6 cellular contexts compared by ENCODE assay signal in genomic region chr18:45734505-45734904, GRCh38. TPM values are rescaled to one million over a fixed set of nuclear protein-coding genes. Genes with fewer than 3 reads are reported as not detected.
"Had no signal": no experiment of that assay in that cellular context is flagged by ENCODE, and none has a peak within 500 bp of the region (broad histone marks: within the 10 kb centered on the region; RNA-seq: fewer than 3 reads in every experiment).

No MANE protein-coding gene starts in this region.

- H3K9me3 ChIP-seq: HAP-1 had no signal

- H3K4me3 ChIP-seq: GM23338, HAP-1 had no signal

- DNase-seq: H7, HFFc6 had no signal

- ATAC-seq: GM23338, HCT116 had no signal

- H3K27ac ChIP-seq: HL-60 had no signal

- H3K36me3 ChIP-seq: HAP-1 had no signal

- H3K4me1 ChIP-seq: HAP-1 had no signal

- H2AFZ ChIP-seq: GM23338 had no signal

- H3K4me2 ChIP-seq: GM23338 had no signal

RNA-seq across cellular contexts. Expression of gene SLC14A1, which starts 10.5 kb away (rescaled TPM):
- total RNA-seq: H7 had no signal
